10 cellular contexts compared by ENCODE assay signal in the genomic region with DNA sequence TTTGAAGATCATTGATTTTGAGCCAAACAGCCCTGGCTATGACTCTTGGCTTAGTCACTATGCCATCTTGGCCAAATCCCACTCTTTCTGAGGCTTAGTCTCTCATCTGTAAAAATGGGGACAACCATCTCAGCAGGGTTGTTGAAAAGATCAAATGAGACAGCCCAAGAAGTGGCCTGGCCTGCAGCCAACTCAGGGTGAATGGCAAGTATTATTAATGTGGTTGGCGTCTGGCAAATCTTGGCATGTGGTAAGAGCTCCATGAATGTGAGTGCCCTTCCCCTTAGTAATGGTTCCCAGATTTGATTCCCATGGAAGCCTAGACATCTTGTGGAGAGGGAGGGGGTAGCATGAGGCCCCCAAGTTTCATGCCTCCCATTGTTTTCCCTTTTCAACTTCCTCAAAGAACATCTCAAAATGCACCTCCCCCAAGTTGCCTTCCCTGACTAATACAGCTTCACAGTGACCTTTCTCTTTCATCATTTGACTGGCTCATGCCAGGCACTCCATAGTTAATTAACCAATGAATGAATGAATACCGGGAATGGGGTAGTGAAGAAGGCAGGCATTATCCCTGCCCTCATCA. TPM values are rescaled to one million over a fixed set of nuclear protein-coding genes. Genes with fewer than 3 reads are reported as not detected.
DNase-seq lines count a peak whose midpoint lies in the region; ATAC-seq, FAIRE-seq and TF ChIP-seq lines count a peak whose summit lies in the region.
"Had no signal": no experiment of that assay in that cellular context is flagged by ENCODE, and none has a peak within 500 bp of the region (broad histone marks: within the 10 kb centered on the region; RNA-seq: fewer than 3 reads in every experiment).

No MANE protein-coding gene starts in this region.

- 67% methylated on average over 2 of the region's 2 CpGs for WGBS in right cardiac atrium

- peak; percentile 44 to 73 (median 66) for DNase-seq in right cardiac atrium
- no peak for DNase-seq in right atrium auricular region (ENCODE audit: low spot score)
- peak; percentile 92 to 95 for DNase-seq in SJSA1 (ENCODE audit: low read depth in 1 of 2, low spot score in 2 of 2)
- DNase-seq in fibroblast of the aortic adventitia (ENCODE audit: low read depth) = peak; percentile 96
- DNase-seq in urothelium cell line (ENCODE audit: low spot score) = peak; percentile 74
- DNase-seq in HPDE6-E6E7 (ENCODE audit: extremely low spot score) = no peak
- no peak for DNase-seq in stimulated activated CD4-positive, alpha-beta T cell treated with anti-CD3 and anti-CD28 coated beads, Interleukin-2, amount 100 ng/mL, for 24 hours
- no peak for DNase-seq in NCI-H2227 (lab: John Stamatoyannopoulos, UW; ENCODE audit: unreplicated experiment)
- DNase-seq: KG1 had no signal

- no peak for FAIRE-seq in urothelium cell line (lab: Jason Lieb, UNC)

- peaks cover 6% of the 10 kb centered on the region for H3K4me1 ChIP-seq in right cardiac atrium (ENCODE audit: control insufficient read depth, insufficient read depth, low read length)
- H3K4me1 ChIP-seq in right atrium auricular region = peaks cover 0 to 51% of the 10 kb centered on the region in 2 donors
- H3K4me1 ChIP-seq in SJSA1 (replicated peaks) = peaks cover 79% of the 10 kb centered on the region

- intact Hi-C loops in right cardiac atrium (cut with DNase I) = no loop called here

- TF ChIP-seq CTCF in right atrium auricular region (IDR thresholded peaks at IDR 0.05) = no peak
- TF ChIP-seq CTCF in fibroblast of the aortic adventitia (IDR thresholded peaks at IDR 0.05; ENCODE audit: insufficient read depth, low read length) = peak; percentile 23

- no peaks in the 10 kb centered on the region for H3K27me3 ChIP-seq in right cardiac atrium (ENCODE audit: control insufficient read depth, insufficient read depth)
- no peaks in the 10 kb centered on the region for H3K27me3 ChIP-seq in right atrium auricular region
- H3K27me3 ChIP-seq in SJSA1 (replicated peaks) = no peaks in the 10 kb centered on the region
- H3K27me3 ChIP-seq: body of pancreas had no signal

- H3K9me3 ChIP-seq in right cardiac atrium (ENCODE audit: control insufficient read depth, low read length) = no peaks in the 10 kb centered on the region
- H3K9me3 ChIP-seq in right atrium auricular region = no peaks in the 10 kb centered on the region
- H3K9me3 ChIP-seq in SJSA1 (replicated peaks) = no peaks in the 10 kb centered on the region
- H3K9me3 ChIP-seq: body of pancreas had no signal

- no peak overlapping the region for H3K4me3 ChIP-seq in right cardiac atrium (ENCODE audit: low read length)
- no peak overlapping the region for H3K4me3 ChIP-seq in right atrium auricular region
- H3K4me3 ChIP-seq in SJSA1 = no peak overlapping the region
- H3K4me3 ChIP-seq in fibroblast of the aortic adventitia (ENCODE audit: low read depth, low read length) = no peak overlapping the region
- H3K4me3 ChIP-seq: body of pancreas had no signal

- H3K36me3 ChIP-seq in right atrium auricular region (no peaks in the 10 kb centered on the region), SJSA1 (no peaks in the 10 kb centered on the region)

- H3K27ac ChIP-seq in right cardiac atrium (ENCODE audit: low read length) (no peak overlapping the region), right atrium auricular region (no peak overlapping the region), SJSA1 (peak overlapping the region; percentile 56)
- H3K27ac ChIP-seq: body of pancreas had no signal

- ATAC-seq in right cardiac atrium = no peak
- ATAC-seq: body of pancreas had no signal

RNA-seq across cellular contexts. Expression of gene TGFBI, which starts 11.8 kb away (rescaled TPM):
- total RNA-seq in right cardiac atrium (10 to 100 TPM; 41.6 to 60.4 (median 51.2) TPM), right atrium auricular region (10 to 100 TPM; 30.4 to 65.0 TPM), fibroblast of the aortic adventitia (ENCODE audit: low replicate concordance) (169 and 227 TPM in 2 replicates)
- polyA plus RNA-seq in right cardiac atrium = 44.1 TPM
- total RNA-seq in SJSA1 (2014; rRNA removed; shearing (Covaris generic)) = 172 and 185 TPM in 2 replicates

Comparison
In these comparisons a context has a peak if more than half of its experiments do, and no peak if none do; other contexts are left out.
1. DNase-seq: peak in right cardiac atrium (3 of 3), SJSA1 (2 of 2), fibroblast of the aortic adventitia (single experiment) and urothelium cell line (single experiment); none in right atrium auricular region (single experiment), HPDE6-E6E7 (single experiment), stimulated activated CD4-positive, alpha-beta T cell treated with anti-CD3 and anti-CD28 coated beads, Interleukin-2, amount 100 ng/mL, for 24 hours (0 of 2) and NCI-H2227 (single experiment).